ENCODE assay signal across 1 cellular context in the genomic region with DNA sequence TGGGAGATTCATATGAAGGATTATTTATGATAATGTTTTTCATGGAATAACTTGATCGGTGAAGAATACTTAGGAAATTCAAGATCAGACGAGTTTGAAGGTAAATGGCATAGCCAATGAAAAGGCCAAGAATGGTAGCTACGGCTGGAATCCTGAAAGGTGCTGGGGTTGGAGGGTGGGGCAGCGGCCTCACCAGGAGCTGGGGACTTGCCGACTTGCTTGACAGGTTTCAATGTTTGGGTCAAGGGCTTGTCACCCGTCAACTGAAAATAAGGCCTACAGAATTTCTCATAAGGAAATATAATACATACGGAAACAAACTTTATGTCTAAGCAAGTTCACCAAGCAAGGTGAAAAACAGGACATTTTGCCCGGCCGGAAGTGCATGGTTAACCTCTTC.
TF ChIP-seq lines count a peak whose summit lies in the region.

No MANE protein-coding gene starts in this region.

TF ChIP-seq in GM12878, 131 proteins besides CTCF, POLR2A, EP300 and RAD21:
- TF ChIP-seq YBX1 (IDR thresholded peaks at IDR 0.05), result no peak
- TF ChIP-seq NRF1 (conservative IDR thresholded peaks at IDR 0.05; ENCODE audit: low read depth, low read length), result no peak
- 0 out of 2 replicates have a peak, but pooled peaks have one; percentile 24 for TF ChIP-seq NR2F1 (conservative IDR thresholded peaks at IDR 0.05)
